ENCODE assay signal across 26 cellular contexts in genomic region chr5:176831026-176831423, GRCh38. TPM values are rescaled to one million over a fixed set of nuclear protein-coding genes. Genes with fewer than 3 reads are reported as not detected.
"Had no signal": no experiment of that assay in that cellular context is flagged by ENCODE, and none has a peak within 500 bp of the region (broad histone marks: within the 10 kb centered on the region; RNA-seq: fewer than 3 reads in every experiment).

No MANE protein-coding gene starts in this region.

- H3K4me1 ChIP-seq: esophagus muscularis mucosa, gastrocnemius medialis, heart right ventricle, left ventricle myocardium inferior, lower lobe of right lung, pancreas, prostate gland, spleen, tibial artery, upper lobe of right lung, vagina had no signal

- H3K27ac ChIP-seq: epithelial cell of prostate, esophagus muscularis mucosa, gastrocnemius medialis, heart right ventricle, left ventricle myocardium inferior, lower lobe of right lung, neural progenitor cell, pancreas, prostate gland, spleen, tibial artery, upper lobe of right lung, vagina had no signal

- ATAC-seq: effector memory CD8-positive, alpha-beta T cell; gastrocnemius medialis; heart right ventricle; lower lobe of right lung; natural killer cell treated with Interleukin-12 subunit alpha and Interleukin-12 subunit beta and Interleukin-15 and Interleukin-18, amount 100 ng/mL, for 72 hours; pancreas; sciatic nerve; stimulated activated memory B cell treated with anti-CD40 and anti-IgM and Interleukin-4, amounts not matched to agents 10 μg/mL and 1 μg/mL and 100 μg/mL, for 72 hours had no signal

- H3K4me3 ChIP-seq: esophagus muscularis mucosa, gastrocnemius medialis, heart right ventricle, left ventricle myocardium inferior, lower lobe of right lung, neural progenitor cell, pancreas, prostate gland, spleen, tibial artery, upper lobe of right lung, vagina had no signal

- H3K9me3 ChIP-seq: esophagus muscularis mucosa, gastrocnemius medialis, left ventricle myocardium inferior, lower lobe of right lung, pancreas, prostate gland, spleen, tibial artery, upper lobe of right lung, vagina had no signal

- DNase-seq: effector memory CD8-positive, alpha-beta T cell; gastrocnemius medialis; heart right ventricle; hypothalamus; islet precursor cell; left ventricle myocardium inferior; lower lobe of right lung; occipital lobe; spleen; stimulated activated CD4-positive, alpha-beta T cell treated with anti-CD3 and anti-CD28 coated beads, Interleukin-15, amount 100 ng/mL, for 24 hours; stimulated activated CD4-positive, alpha-beta T cell treated with anti-CD3 and anti-CD28 coated beads, Interleukin-1b, Interleukin-23, amount 100 ng/mL, for 48 hours; stimulated activated CD4-positive, alpha-beta T cell treated with anti-CD3 and anti-CD28 coated beads, Interleukin-4, amount 100 ng/mL, for 24 hours; tibial artery; upper lobe of right lung had no signal

- H3K36me3 ChIP-seq: esophagus muscularis mucosa, gastrocnemius medialis, heart right ventricle, left ventricle myocardium inferior, lower lobe of right lung, neural progenitor cell, pancreas, prostate gland, spleen, tibial artery, upper lobe of right lung, vagina had no signal

- H3K27me3 ChIP-seq: neural progenitor cell, vagina had no signal

RNA-seq across cellular contexts. Expression of gene UNC5A, which starts 20.7 kb away (rescaled TPM):
- total RNA-seq: esophagus muscularis mucosa; fibroblast of villous mesenchyme; left ventricle myocardium inferior; mesothelial cell of epicardium; natural killer cell treated with Interleukin-12 subunit alpha and Interleukin-12 subunit beta and Interleukin-15 and Interleukin-18, amount 100 ng/mL, for 72 hours; sciatic nerve; skeletal muscle tissue; spleen; vagina had no signal
